Comparison of ENCODE assay signal across 1 cellular context in genomic region chr1:208139434-208140086, GRCh38.
TF ChIP-seq lines count a peak whose summit lies in the region.

No MANE protein-coding gene starts in this region.

TF ChIP-seq in GM23338, 12 proteins besides CTCF, POLR2A, EP300 and RAD21 (continued from another document):
- TF ChIP-seq, protein P1, sequence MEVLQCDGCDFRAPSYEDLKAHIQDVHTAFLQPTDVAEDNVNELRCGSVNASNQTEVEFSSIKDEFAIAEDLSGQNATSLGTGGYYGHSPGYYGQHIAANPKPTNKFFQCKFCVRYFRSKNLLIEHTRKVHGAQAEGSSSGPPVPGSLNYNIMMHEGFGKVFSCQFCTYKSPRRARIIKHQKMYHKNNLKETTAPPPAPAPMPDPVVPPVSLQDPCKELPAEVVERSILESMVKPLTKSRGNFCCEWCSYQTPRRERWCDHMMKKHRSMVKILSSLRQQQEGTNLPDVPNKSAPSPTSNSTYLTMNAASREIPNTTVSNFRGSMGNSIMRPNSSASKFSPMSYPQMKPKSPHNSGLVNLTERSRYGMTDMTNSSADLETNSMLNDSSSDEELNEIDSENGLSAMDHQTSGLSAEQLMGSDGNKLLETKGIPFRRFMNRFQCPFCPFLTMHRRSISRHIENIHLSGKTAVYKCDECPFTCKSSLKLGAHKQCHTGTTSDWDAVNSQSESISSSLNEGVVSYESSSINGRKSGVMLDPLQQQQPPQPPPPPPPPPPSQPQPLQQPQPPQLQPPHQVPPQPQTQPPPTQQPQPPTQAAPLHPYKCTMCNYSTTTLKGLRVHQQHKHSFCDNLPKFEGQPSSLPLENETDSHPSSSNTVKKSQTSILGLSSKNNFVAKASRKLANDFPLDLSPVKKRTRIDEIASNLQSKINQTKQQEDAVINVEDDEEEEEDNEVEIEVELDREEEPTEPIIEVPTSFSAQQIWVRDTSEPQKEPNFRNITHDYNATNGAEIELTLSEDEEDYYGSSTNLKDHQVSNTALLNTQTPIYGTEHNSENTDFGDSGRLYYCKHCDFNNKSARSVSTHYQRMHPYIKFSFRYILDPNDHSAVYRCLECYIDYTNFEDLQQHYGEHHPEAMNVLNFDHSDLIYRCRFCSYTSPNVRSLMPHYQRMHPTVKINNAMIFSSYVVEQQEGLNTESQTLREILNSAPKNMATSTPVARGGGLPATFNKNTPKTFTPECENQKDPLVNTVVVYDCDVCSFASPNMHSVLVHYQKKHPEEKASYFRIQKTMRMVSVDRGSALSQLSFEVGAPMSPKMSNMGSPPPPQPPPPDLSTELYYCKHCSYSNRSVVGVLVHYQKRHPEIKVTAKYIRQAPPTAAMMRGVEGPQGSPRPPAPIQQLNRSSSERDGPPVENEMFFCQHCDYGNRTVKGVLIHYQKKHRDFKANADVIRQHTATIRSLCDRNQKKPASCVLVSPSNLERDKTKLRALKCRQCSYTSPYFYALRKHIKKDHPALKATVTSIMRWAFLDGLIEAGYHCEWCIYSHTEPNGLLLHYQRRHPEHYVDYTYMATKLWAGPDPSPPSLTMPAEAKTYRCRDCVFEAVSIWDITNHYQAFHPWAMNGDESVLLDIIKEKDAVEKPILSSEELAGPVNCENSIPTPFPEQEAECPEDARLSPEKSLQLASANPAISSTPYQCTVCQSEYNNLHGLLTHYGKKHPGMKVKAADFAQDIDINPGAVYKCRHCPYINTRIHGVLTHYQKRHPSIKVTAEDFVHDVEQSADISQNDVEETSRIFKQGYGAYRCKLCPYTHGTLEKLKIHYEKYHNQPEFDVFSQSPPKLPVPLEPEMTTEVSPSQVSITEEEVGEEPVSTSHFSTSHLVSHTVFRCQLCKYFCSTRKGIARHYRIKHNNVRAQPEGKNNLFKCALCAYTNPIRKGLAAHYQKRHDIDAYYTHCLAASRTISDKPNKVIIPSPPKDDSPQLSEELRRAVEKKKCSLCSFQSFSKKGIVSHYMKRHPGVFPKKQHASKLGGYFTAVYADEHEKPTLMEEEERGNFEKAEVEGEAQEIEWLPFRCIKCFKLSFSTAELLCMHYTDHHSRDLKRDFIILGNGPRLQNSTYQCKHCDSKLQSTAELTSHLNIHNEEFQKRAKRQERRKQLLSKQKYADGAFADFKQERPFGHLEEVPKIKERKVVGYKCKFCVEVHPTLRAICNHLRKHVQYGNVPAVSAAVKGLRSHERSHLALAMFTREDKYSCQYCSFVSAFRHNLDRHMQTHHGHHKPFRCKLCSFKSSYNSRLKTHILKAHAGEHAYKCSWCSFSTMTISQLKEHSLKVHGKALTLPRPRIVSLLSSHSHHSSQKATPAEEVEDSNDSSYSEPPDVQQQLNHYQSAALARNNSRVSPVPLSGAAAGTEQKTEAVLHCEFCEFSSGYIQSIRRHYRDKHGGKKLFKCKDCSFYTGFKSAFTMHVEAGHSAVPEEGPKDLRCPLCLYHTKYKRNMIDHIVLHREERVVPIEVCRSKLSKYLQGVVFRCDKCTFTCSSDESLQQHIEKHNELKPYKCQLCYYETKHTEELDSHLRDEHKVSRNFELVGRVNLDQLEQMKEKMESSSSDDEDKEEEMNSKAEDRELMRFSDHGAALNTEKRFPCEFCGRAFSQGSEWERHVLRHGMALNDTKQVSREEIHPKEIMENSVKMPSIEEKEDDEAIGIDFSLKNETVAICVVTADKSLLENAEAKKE (CRISPR knock-in tag; IDR thresholded peaks at IDR 0.05) = no peak
- TF ChIP-seq, protein P2, sequence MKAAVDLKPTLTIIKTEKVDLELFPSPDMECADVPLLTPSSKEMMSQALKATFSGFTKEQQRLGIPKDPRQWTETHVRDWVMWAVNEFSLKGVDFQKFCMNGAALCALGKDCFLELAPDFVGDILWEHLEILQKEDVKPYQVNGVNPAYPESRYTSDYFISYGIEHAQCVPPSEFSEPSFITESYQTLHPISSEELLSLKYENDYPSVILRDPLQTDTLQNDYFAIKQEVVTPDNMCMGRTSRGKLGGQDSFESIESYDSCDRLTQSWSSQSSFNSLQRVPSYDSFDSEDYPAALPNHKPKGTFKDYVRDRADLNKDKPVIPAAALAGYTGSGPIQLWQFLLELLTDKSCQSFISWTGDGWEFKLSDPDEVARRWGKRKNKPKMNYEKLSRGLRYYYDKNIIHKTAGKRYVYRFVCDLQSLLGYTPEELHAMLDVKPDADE (IDR thresholded peaks at IDR 0.05) = no peak
- TF ChIP-seq CREB1 (CRISPR knock-in tag; IDR thresholded peaks at IDR 0.05; ENCODE audit: low read depth) (no peak), JUNB (IDR thresholded peaks at IDR 0.05; ENCODE audit: unreplicated experiment) (no peak), EZH2phosphoT487 (IDR thresholded peaks at IDR 0.05; ENCODE audit: unreplicated experiment) (no peak), NANOG (IDR thresholded peaks at IDR 0.05; ENCODE audit: borderline replicate concordance) (no peak), ZNF331 (CRISPR knock-in tag; IDR thresholded peaks at IDR 0.05; ENCODE audit: low read depth) (no peak), ZNF114 (CRISPR knock-in tag; IDR thresholded peaks at IDR 0.05) (no peak), STAT1 (IDR thresholded peaks at IDR 0.05; ENCODE audit: unreplicated experiment) (no peak)
